In the genomic region with DNA sequence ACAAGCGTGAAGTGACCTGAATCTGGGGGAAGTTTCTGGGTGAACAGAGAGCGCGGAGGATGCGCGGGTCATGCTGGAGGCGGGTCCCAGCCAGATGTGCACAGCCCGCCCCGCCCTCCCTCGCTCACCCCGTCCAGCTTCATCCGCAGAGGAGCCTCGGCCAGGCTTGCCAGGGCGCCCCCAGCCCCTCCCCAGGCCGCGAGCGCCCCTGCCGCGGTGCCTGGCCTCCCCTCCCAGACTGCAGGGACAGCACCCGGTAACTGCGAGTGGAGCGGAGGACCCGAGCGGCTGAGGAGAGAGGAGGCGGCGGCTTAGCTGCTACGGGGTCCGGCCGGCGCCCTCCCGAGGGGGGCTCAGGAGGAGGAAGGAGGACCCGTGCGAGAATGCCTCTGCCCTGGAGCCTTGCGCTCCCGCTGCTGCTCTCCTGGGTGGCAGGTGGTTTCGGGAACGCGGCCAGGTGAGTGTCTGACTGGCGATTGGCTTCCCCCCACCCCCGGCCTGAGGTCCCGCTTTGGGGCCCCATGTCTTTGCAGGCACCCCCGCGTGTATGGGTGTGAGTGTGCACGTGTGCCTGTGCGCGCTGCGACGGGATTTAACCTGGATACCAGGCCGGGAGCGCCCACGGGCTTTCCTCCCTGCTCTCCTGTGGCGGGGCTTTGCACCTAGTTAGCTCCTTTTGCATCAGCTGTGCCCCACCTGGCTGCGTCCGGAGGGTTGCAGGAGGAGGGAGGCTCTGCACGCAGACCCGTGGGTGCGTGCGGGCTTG, we compare ENCODE assay signal across 2 cellular contexts.
TF ChIP-seq lines count a peak whose summit lies in the region.

A gene with protein sequence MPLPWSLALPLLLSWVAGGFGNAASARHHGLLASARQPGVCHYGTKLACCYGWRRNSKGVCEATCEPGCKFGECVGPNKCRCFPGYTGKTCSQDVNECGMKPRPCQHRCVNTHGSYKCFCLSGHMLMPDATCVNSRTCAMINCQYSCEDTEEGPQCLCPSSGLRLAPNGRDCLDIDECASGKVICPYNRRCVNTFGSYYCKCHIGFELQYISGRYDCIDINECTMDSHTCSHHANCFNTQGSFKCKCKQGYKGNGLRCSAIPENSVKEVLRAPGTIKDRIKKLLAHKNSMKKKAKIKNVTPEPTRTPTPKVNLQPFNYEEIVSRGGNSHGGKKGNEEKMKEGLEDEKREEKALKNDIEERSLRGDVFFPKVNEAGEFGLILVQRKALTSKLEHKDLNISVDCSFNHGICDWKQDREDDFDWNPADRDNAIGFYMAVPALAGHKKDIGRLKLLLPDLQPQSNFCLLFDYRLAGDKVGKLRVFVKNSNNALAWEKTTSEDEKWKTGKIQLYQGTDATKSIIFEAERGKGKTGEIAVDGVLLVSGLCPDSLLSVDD (plus strand): TSS at position 123 of the 766 bp plus-strand sequence. CDS start 261 bp downstream, at position 384.

TF ChIP-seq in IMR-90, 13 proteins besides CTCF, POLR2A, EP300 and RAD21:
- TF ChIP-seq NFE2L2 (IDR thresholded peaks at IDR 0.05; ENCODE audit: low read depth, low read length) (no peak), RCOR1 (IDR thresholded peaks at IDR 0.05; ENCODE audit: insufficient replicate concordance, low read length) (no peak), CEBPB (IDR thresholded peaks at IDR 0.05; ENCODE audit: low read depth, low read length) (no peak), BHLHE40 (IDR thresholded peaks at IDR 0.05; ENCODE audit: low read depth, low read length) (no peak), CHD1 (IDR thresholded peaks at IDR 0.05; ENCODE audit: low read depth, low read length) (no peak), MAZ (IDR thresholded peaks at IDR 0.05; ENCODE audit: borderline replicate concordance, low read depth, low read length) (no peak), MAFK (IDR thresholded peaks at IDR 0.05; ENCODE audit: low read depth, low read length) (no peak), SMC3 (IDR thresholded peaks at IDR 0.05; ENCODE audit: low read depth, low read length) (no peak), MXI1 (IDR thresholded peaks at IDR 0.05; ENCODE audit: borderline replicate concordance, low read depth, low read length) (no peak)
- TF ChIP-seq, protein P1, sequence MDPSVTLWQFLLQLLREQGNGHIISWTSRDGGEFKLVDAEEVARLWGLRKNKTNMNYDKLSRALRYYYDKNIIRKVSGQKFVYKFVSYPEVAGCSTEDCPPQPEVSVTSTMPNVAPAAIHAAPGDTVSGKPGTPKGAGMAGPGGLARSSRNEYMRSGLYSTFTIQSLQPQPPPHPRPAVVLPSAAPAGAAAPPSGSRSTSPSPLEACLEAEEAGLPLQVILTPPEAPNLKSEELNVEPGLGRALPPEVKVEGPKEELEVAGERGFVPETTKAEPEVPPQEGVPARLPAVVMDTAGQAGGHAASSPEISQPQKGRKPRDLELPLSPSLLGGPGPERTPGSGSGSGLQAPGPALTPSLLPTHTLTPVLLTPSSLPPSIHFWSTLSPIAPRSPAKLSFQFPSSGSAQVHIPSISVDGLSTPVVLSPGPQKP (IDR thresholded peaks at IDR 0.05; ENCODE audit: borderline replicate concordance, low read depth, low read length), result no peak
- TF ChIP-seq, protein P2, sequence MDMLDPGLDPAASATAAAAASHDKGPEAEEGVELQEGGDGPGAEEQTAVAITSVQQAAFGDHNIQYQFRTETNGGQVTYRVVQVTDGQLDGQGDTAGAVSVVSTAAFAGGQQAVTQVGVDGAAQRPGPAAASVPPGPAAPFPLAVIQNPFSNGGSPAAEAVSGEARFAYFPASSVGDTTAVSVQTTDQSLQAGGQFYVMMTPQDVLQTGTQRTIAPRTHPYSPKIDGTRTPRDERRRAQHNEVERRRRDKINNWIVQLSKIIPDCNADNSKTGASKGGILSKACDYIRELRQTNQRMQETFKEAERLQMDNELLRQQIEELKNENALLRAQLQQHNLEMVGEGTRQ (IDR thresholded peaks at IDR 0.05; ENCODE audit: low read depth, low read length), result no peak

TF ChIP-seq in endothelial cell of umbilical vein, 7 proteins besides CTCF, POLR2A, EP300 and RAD21:
- TF ChIP-seq EZH2 (IDR thresholded peaks at IDR 0.05; ENCODE audit: borderline replicate concordance, low read depth, low read length, severe bottlenecking), result peak; percentile 54
- no peak for TF ChIP-seq POLR2AphosphoS5 (IDR thresholded peaks at IDR 0.05; ENCODE audit: insufficient read depth, low read depth, low read length)
